In the genomic region with DNA sequence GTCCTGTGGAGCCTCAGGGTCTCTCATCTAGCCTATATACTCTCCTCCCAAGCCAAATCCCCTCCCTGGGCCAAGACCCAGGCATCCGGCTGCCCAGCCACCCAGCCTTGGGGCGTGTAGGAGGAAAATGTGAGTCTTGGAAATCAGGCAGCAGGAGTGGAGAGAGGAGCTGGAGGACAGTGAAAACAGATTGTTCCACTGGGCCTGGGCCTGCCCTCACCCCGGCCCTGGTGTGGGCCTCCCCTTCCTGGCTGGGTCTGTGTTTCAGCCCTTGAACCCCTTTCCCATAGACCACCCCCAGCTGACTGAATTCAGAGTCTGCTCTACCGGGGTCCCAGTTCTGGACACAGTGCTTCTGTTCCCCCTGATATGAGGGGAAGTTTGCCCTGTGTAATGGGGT, we compare ENCODE assay signal across 10 cellular contexts. TPM values are rescaled to one million over a fixed set of nuclear protein-coding genes. Genes with fewer than 3 reads are reported as not detected.
A peak's percentile ranks its signal among the peaks of the same experiment; 100 is the strongest.
DNase-seq lines count a peak whose midpoint lies in the region; ATAC-seq and TF ChIP-seq lines count a peak whose summit lies in the region.
"Had no signal": no experiment of that assay in that cellular context is flagged by ENCODE, and none has a peak within 500 bp of the region (broad histone marks: within the 10 kb centered on the region; RNA-seq: fewer than 3 reads in every experiment).

No MANE protein-coding gene starts in this region.

- ATAC-seq in lower lobe of right lung (no peak), GM19455 (IDR thresholded peaks at IDR 0.05; ENCODE audit: unreplicated experiment) (no peak), body of pancreas (no peak)

- TF ChIP-seq POLR2A in body of pancreas (IDR thresholded peaks at IDR 0.05), result no peak

- no peak for TF ChIP-seq CTCF in lower lobe of right lung (IDR thresholded peaks at IDR 0.05)
- no peak for TF ChIP-seq CTCF in body of pancreas (IDR thresholded peaks at IDR 0.05)

- peaks cover 51% of the 10 kb centered on the region for H3K4me1 Mint-ChIP-seq in T-helper 1 cell treated with Interleukin-12 subunit alpha and Interleukin-12 subunit beta and Interleukin-4 antibody, amounts not matched to agents 30 μg/mL and 1 μg/mL, for 36 hours (ENCODE audit: low read depth)

- no peaks in the 10 kb centered on the region for H3K9me3 ChIP-seq in lower lobe of right lung
- H3K9me3 ChIP-seq in body of pancreas, result no peaks in the 10 kb centered on the region

- peaks cover 20% of the 10 kb centered on the region for H3K36me3 Mint-ChIP-seq in T-helper 1 cell treated with Interleukin-12 subunit alpha and Interleukin-12 subunit beta and Interleukin-4 antibody, amounts not matched to agents 30 μg/mL and 1 μg/mL, for 36 hours (ENCODE audit: low read depth)

- WGBS in adipose tissue, 3 donors, result 49 to 75% (median 57%) methylated on average over 4 of the region's 4 CpGs
- 70 to 92% methylated on average over 4 of the region's 4 CpGs for WGBS in body of pancreas, 2 donors

- intact Hi-C loops in lower lobe of right lung (cut with DNase I), result no loop called here
- intact Hi-C loops in body of pancreas (cut with DNase I), result no loop called here

- DNase-seq in T-helper 1 cell, result no peak
- DNase-seq in lower lobe of right lung, result no peak
- no peak for DNase-seq in substantia nigra (lab: John Stamatoyannopoulos, UW)
- DNase-seq in body of pancreas, result no peak
- DNase-seq in stimulated activated naive CD4-positive, alpha-beta T cell (lab: John Stamatoyannopoulos, UW), result no peak
- DNase-seq: NCI-H2029 had no signal

- H3K4me3 ChIP-seq in lower lobe of right lung, result peak overlapping the region; percentile 38
- H3K4me3 ChIP-seq in body of pancreas, result no peak overlapping the region

- H3K27me3 ChIP-seq in lower lobe of right lung (ENCODE audit: low read depth) (no peaks in the 10 kb centered on the region), body of pancreas (no peaks in the 10 kb centered on the region)

- peak overlapping the region; percentile 79 for H3K4me3 Mint-ChIP-seq in T-helper 1 cell treated with Interleukin-12 subunit alpha and Interleukin-12 subunit beta and Interleukin-4 antibody, amounts not matched to agents 30 μg/mL and 1 μg/mL, for 36 hours

- H3K27me3 Mint-ChIP-seq in T-helper 1 cell treated with Interleukin-12 subunit alpha and Interleukin-12 subunit beta and Interleukin-4 antibody, amounts not matched to agents 30 μg/mL and 1 μg/mL, for 36 hours (ENCODE audit: low read depth), result no peaks in the 10 kb centered on the region

- no peaks in the 10 kb centered on the region for H3K9me3 Mint-ChIP-seq in T-helper 1 cell treated with Interleukin-12 subunit alpha and Interleukin-12 subunit beta and Interleukin-4 antibody, amounts not matched to agents 30 μg/mL and 1 μg/mL, for 36 hours

- H3K27ac ChIP-seq in adipose tissue (ENCODE audit: low read depth, low read length), result peak overlapping the region; percentile 30
- H3K27ac ChIP-seq in lower lobe of right lung, result peak overlapping the region; percentile 82
- H3K27ac ChIP-seq in substantia nigra (ENCODE audit: low read depth, low read length, poor library complexity, severe bottlenecking), result peak overlapping the region; percentile 35
- peak overlapping the region in 2 of 4 donors; percentile 43 to 57 for H3K27ac ChIP-seq in body of pancreas
- H3K27ac ChIP-seq: 22Rv1 had no signal

- H3K36me3 ChIP-seq in lower lobe of right lung (peaks cover 41% of the 10 kb centered on the region), body of pancreas (replicated peaks in 1 of 2; ENCODE audit: insufficient read depth in 1 of 2, low read depth in 2 of 2) (no peaks in the 10 kb centered on the region)

- peak overlapping the region; percentile 95 for H3K27ac Mint-ChIP-seq in T-helper 1 cell treated with Interleukin-12 subunit alpha and Interleukin-12 subunit beta and Interleukin-4 antibody, amounts not matched to agents 30 μg/mL and 1 μg/mL, for 36 hours

- H3K4me1 ChIP-seq in lower lobe of right lung (peaks cover 88% of the 10 kb centered on the region), body of pancreas (peaks cover 58% of the 10 kb centered on the region)

RNA-seq across cellular contexts. Expression of gene ITGA5, which starts 6.7 kb away (rescaled TPM):
- 10 to 100 TPM; 17.6 to 79.0 (median 61.3) TPM for polyA plus RNA-seq in adipose tissue
- total RNA-seq in lower lobe of right lung (97.1 TPM), body of pancreas (10 to 100 TPM; 28.5 to 49.1 TPM)

RNA-seq across cellular contexts. Expression of gene ZNF385A, which starts 27.8 kb away (rescaled TPM):
- polyA plus RNA-seq in adipose tissue, result 10 to 100 TPM in 2 of 3 donors, 1 to 10 TPM in 1; 2.3 to 23.8 (median 19.0) TPM
- total RNA-seq in lower lobe of right lung (28.3 TPM), body of pancreas (1 to 10 TPM; 3.1 to 7.3 TPM)

RNA-seq across cellular contexts. Expression of gene GPR84, which starts 48.1 kb away (rescaled TPM):
- polyA plus RNA-seq in adipose tissue, result 1 to 10 TPM in 2 of 3 donors, under 1 TPM in 1; 0.24 to 3.5 (median 1.0) TPM
- total RNA-seq in lower lobe of right lung (0.65 TPM), body of pancreas (not detected)
